Comparison of ENCODE assay signal across 17 cellular contexts in the genomic region with DNA sequence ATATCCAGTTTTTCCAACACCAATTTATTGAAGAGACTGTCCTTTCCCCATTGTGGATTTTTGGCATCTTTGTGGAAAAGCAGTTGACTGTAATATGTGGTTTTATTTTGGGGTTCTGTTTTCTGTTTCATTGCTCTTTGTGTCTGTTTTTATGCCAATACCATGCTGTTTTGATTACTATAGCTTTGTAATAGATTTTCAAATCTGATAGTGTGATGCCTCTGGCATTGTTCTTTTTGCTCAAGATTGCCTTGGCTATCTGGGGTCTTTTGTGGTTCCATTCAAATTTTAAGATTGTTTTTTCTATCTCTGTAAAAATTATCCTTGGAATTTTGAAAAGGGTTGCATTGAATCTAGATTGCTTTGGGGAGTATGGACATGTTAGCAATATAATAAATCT.
"Had no signal": no experiment of that assay in that cellular context is flagged by ENCODE, and none has a peak within 500 bp of the region (broad histone marks: within the 10 kb centered on the region; RNA-seq: fewer than 3 reads in every experiment).

No MANE protein-coding gene starts in this region.

- H3K27ac ChIP-seq: KMS-11 had no signal

- DNase-seq: NCI-H1092 treated with DMSO at 0.1 percent for 48 hours, NCI-H1436, NCI-H187, NCI-H2029, NCI-H2081 treated with DMSO at 0.1 percent for 48 hours, NCI-H2171, NCI-H226, NCI-H446, NCI-H510A, NCI-H524 treated with DMSO at 0.1 percent for 48 hours, NCI-H69, NCI-H774, Right ventricle myocardium superior, RPMI8226, SK-N-SH, SW 1271 had no signal

- H3K9me3 ChIP-seq: SK-N-SH had no signal
